8 cellular contexts compared by ENCODE assay signal in the genomic region with DNA sequence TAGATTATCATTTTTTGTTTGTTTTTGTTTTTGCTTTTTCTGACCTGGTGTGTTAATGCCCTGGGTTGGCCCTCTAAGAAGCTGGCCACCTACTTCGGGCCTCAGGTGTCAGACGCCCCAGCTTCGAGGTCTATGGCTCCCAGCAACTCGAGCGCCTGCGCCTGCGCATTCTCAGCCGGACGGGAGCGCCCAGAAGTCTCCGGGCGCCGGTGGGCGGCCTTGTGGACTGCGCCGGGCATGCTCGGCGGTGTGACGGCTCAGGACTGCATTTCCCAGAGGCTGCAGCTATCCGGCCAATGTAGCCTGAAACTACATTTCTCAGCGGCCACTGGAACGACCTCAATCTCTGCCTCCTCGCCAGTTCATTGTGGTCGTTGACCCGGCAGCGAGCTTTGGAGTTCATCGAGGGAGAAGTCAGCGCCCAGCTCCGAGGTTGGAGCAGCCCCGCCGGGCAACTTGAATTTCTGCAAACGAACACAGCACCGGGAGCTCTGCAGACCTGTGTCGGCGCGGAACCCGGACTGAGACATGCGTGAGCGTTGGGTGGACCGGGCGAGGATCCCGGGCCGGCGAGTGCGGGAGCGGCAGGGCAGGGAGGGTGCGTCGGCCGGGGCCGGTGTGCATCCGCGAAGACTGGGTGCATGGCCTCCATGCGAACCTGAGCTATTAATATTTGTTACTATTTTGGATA. TPM values are rescaled to one million over a fixed set of nuclear protein-coding genes. Genes with fewer than 3 reads are reported as not detected.
DNase-seq lines count a peak whose midpoint lies in the region; ATAC-seq and TF ChIP-seq lines count a peak whose summit lies in the region.

Gene ZNF30 (plus strand): TSS at position 219 of the 691 bp plus-strand sequence. CDS start 3,045 bp downstream, outside the sequence.

- peak; percentile 67 for TF ChIP-seq POLR2A in GM15510 (IDR thresholded peaks at IDR 0.05; ENCODE audit: borderline replicate concordance, extremely low read depth, insufficient read length)

- POLR2A ChIA-PET in activated CD4-positive, alpha-beta T cell treated with anti-CD3 and anti-CD28 coated beads for 36 hours (lab: Charles Lee) = interaction anchor here (0.5 to 1.0 kb wide), 2 partner anchors 77 to 453 kb away, joined by 3 read pairs; no protein-coding TSS in a partner anchor

- ATAC-seq in HG02884 (IDR thresholded peaks at IDR 0.05; ENCODE audit: unreplicated experiment) = peak; percentile 74
- peak; percentile 100 for ATAC-seq in activated CD4-positive, alpha-beta T cell treated with anti-CD3 and anti-CD28 coated beads for 36 hours

- H3K9me3 Mint-ChIP-seq in activated CD4-positive, alpha-beta T cell treated with anti-CD3 and anti-CD28 coated beads for 36 hours (ENCODE audit: low read depth) = no peaks in the 10 kb centered on the region

- peak; percentile 78 for DNase-seq in NCI-H2171 (lab: John Stamatoyannopoulos, UW)
- DNase-seq in activated CD4-positive, alpha-beta T cell treated with anti-CD3 and anti-CD28 coated beads for 36 hours = peak; percentile 92
- peak; percentile 95 for DNase-seq in choroid plexus epithelial cell (ENCODE audit: low read depth)
- DNase-seq in kidney tubule cell (ENCODE audit: low spot score) = peak; percentile 92
- DNase-seq in stimulated activated CD4-positive, alpha-beta T cell treated with anti-CD3 and anti-CD28 coated beads, Interleukin-1b, Interleukin-23, amount 100 ng/mL, for 1 hour (ENCODE audit: low read depth in 2 of 2) = peak; percentile 39 to 59
- DNase-seq in NK-92 (lab: John Stamatoyannopoulos, UW; ENCODE audit: unreplicated experiment) = no peak

- no peak for TF ChIP-seq CTCF in choroid plexus epithelial cell (conservative IDR thresholded peaks at IDR 0.05; ENCODE audit: low read depth, low read length)

- H3K36me3 Mint-ChIP-seq in activated CD4-positive, alpha-beta T cell treated with anti-CD3 and anti-CD28 coated beads for 36 hours (ENCODE audit: low read depth) = peaks cover 22% of the 10 kb centered on the region

- CTCF ChIA-PET in activated CD4-positive, alpha-beta T cell treated with anti-CD3 and anti-CD28 coated beads for 36 hours (lab: Charles Lee) = interaction anchor here (0.7 to 1.5 kb wide), 7 partner anchors 23 to 118 kb away, joined by 3 to 6 read pairs (median 3); no protein-coding TSS in a partner anchor

- peak within 1 kb of the TSS; percentile 80 for H3K4me3 ChIP-seq in choroid plexus epithelial cell (ENCODE audit: low read depth, low read length)

- H3K27ac Mint-ChIP-seq in activated CD4-positive, alpha-beta T cell treated with anti-CD3 and anti-CD28 coated beads for 36 hours = peak within 1 kb of the TSS; percentile 77

- H3K27me3 Mint-ChIP-seq in activated CD4-positive, alpha-beta T cell treated with anti-CD3 and anti-CD28 coated beads for 36 hours = no peaks in the 10 kb centered on the region

- intact Hi-C loops in activated CD4-positive, alpha-beta T cell treated with anti-CD3 and anti-CD28 coated beads for 36 hours (cut with DNase I, micrococcal nuclease) = loop anchor here in 1 of 2 experiments (1.0 to 2.0 kb wide), 4 partner anchors 36 to 250 kb away; partner anchors contain the start of genes SCGB2B2, ZNF181, ZNF302 and ZNF599

- peaks cover 12% of the 10 kb centered on the region for H3K4me1 Mint-ChIP-seq in activated CD4-positive, alpha-beta T cell treated with anti-CD3 and anti-CD28 coated beads for 36 hours

- H3K4me3 Mint-ChIP-seq in activated CD4-positive, alpha-beta T cell treated with anti-CD3 and anti-CD28 coated beads for 36 hours = peak within 1 kb of the TSS; percentile 93

RNA-seq across cellular contexts. Expression of gene ZNF30, which starts in this region (rescaled TPM):
- total RNA-seq in activated CD4-positive, alpha-beta T cell treated with anti-CD3 and anti-CD28 coated beads for 36 hours = 1 to 10 TPM; 5.7 to 6.2 TPM
